ENCODE assay signal across 9 cellular contexts in the genomic region with DNA sequence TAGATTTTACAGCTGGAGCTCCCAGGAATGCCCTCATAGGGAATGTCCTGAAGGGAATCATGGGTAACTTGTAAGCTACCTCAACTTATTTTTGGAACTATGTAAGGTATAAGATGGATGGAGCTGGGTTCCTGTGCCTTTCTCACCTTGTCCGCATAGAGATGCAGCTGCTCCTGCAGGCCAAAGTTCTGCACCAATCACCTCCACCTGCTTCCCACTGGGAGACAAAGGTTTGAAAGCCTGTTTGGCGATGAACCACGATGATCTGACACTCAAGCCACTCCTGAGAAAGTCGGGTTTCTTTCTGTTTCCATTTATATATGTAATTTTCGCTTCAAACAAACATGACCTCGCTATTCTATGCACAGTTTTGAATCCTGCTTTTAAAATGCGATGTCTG. TPM values are rescaled to one million over a fixed set of nuclear protein-coding genes. Genes with fewer than 3 reads are reported as not detected.
DNase-seq lines count a peak whose midpoint lies in the region; ATAC-seq, FAIRE-seq and TF ChIP-seq lines count a peak whose summit lies in the region.
"Had no signal": no experiment of that assay in that cellular context is flagged by ENCODE, and none has a peak within 500 bp of the region (broad histone marks: within the 10 kb centered on the region; RNA-seq: fewer than 3 reads in every experiment).

No MANE protein-coding gene starts in this region.

- H3K27me3 ChIP-seq in OCI-LY3 (ENCODE audit: low read depth, low read length): no peaks in the 10 kb centered on the region
- no peaks in the 10 kb centered on the region for H3K27me3 ChIP-seq in endothelial cell of umbilical vein (ENCODE audit: control insufficient read depth in 2 of 2, insufficient read depth in 2 of 2, low read length in 2 of 2)

- TF ChIP-seq POLR2A in endothelial cell of umbilical vein (IDR thresholded peaks at IDR 0.05; ENCODE audit: low read depth, low read length): no peak

- intact Hi-C loops in endothelial cell of umbilical vein (cut with micrococcal nuclease): no loop called here

- no peaks in the 10 kb centered on the region for H3K9me3 Mint-ChIP-seq in progenitor cell of endocrine pancreas (ENCODE audit: low read depth)

- H3K27ac Mint-ChIP-seq in progenitor cell of endocrine pancreas: peak overlapping the region; percentile 73

- no peak overlapping the region for H3K27ac ChIP-seq in OCI-LY3 (ENCODE audit: low read length)
- no peak overlapping the region for H3K27ac ChIP-seq in endothelial cell of umbilical vein (ENCODE audit: insufficient read depth, low read depth, low read length)

- H3K79me2 ChIP-seq in OCI-LY3 (ENCODE audit: low read length) (no peaks in the 10 kb centered on the region), endothelial cell of umbilical vein (ENCODE audit: control insufficient read depth, insufficient read depth, low read length) (no peaks in the 10 kb centered on the region)

- FAIRE-seq in endothelial cell of umbilical vein (lab: Jason Lieb, UNC): no peak
- FAIRE-seq: islet of Langerhans had no signal

- no TSS peak for BruUV-seq in endothelial cell of umbilical vein (replicated peaks; lab: Mats Ljungman, UMichigan)

- DNase-seq in AG04449 (ENCODE audit: low read depth, low spot score): no peak
- no peak for DNase-seq in endothelial cell of umbilical vein (ENCODE audit: low read depth, low spot score)
- no peak for DNase-seq in progenitor cell of endocrine pancreas (ENCODE audit: low spot score, unreplicated experiment)
- no peak for DNase-seq in NCI-H446 treated with DMSO at 0.1 percent for 48 hours (lab: John Stamatoyannopoulos, UW)

- dilution Hi-C loops in endothelial cell of umbilical vein (cut with MboI; ENCODE audit: extremely low pct_ligation_motif_present, low sequenced_read_pairs): no loop called here

- peaks cover 13% of the 10 kb centered on the region for H3K27me3 Mint-ChIP-seq in progenitor cell of endocrine pancreas

- H3K9me3 ChIP-seq in OCI-LY3 (ENCODE audit: insufficient read depth, low read length) (no peaks in the 10 kb centered on the region), endothelial cell of umbilical vein (replicated peaks; ENCODE audit: control insufficient read depth, insufficient read depth, low read length) (no peaks in the 10 kb centered on the region)

- H3K4me3 ChIP-seq in AG04449 (ENCODE audit: low read depth, low read length): peak overlapping the region; percentile 74
- peak overlapping the region; percentile 79 for H3K4me3 ChIP-seq in OCI-LY3 (ENCODE audit: low read length)
- H3K4me3 ChIP-seq in endothelial cell of umbilical vein (replicated peaks in 1 of 3; ENCODE audit: insufficient read depth in 1 of 3, low read depth in 1 of 3, low read length in 3 of 3): peak overlapping the region; percentile 70 to 79 (median 76)

- POLR2A ChIA-PET in AG04449 (lab: Yijun Ruan, JAX) (interaction anchor here (0.9 kb wide), 1 partner anchor 77 kb away, joined by 3 read pairs; the partner anchor contains the start of gene MTHFD1), endothelial cell of umbilical vein (lab: Charles Lee) (no interaction called here)

- CTCF ChIA-PET in AG04449 (lab: Yijun Ruan, JAX) (interaction anchor here (2.2 to 10.8 kb wide), 2 partner anchors 13 to 121 kb away, joined by 9 to 88 read pairs; no protein-coding TSS in a partner anchor), endothelial cell of umbilical vein (lab: Charles Lee) (interaction anchor here (0.7 to 4.0 kb wide), 4 partner anchors 11 to 121 kb away, joined by 3 to 32 read pairs (median 8); no protein-coding TSS in a partner anchor)

- peak; percentile 6 for ATAC-seq in GM21515 (IDR thresholded peaks at IDR 0.05; ENCODE audit: unreplicated experiment)
- ATAC-seq in HG03135 (IDR thresholded peaks at IDR 0.05; ENCODE audit: unreplicated experiment): no peak
- ATAC-seq in GM19452 (IDR thresholded peaks at IDR 0.05; ENCODE audit: unreplicated experiment): no peak

- H3K4me1 ChIP-seq in OCI-LY3 (ENCODE audit: low read length) (peaks cover 47% of the 10 kb centered on the region), endothelial cell of umbilical vein (ENCODE audit: control insufficient read depth, extremely low read depth, insufficient read depth, low read length) (peaks cover 14% of the 10 kb centered on the region)

- peaks cover 14% of the 10 kb centered on the region for H4K20me1 ChIP-seq in OCI-LY3 (ENCODE audit: insufficient read depth, low read length)
- no peaks in the 10 kb centered on the region for H4K20me1 ChIP-seq in endothelial cell of umbilical vein (replicated peaks; ENCODE audit: control insufficient read depth, extremely low read depth, insufficient read depth, low read length)

- H3K36me3 ChIP-seq in OCI-LY3 (replicated peaks; ENCODE audit: low read depth, low read length) (peaks cover 23% of the 10 kb centered on the region), endothelial cell of umbilical vein (ENCODE audit: control insufficient read depth in 2 of 2, extremely low read depth in 1 of 2, insufficient read depth in 2 of 2, low read length in 2 of 2) (no peaks in the 10 kb centered on the region)

- H3K4me2 ChIP-seq in OCI-LY3 (ENCODE audit: low read length): peak overlapping the region; percentile 94
- peak overlapping the region; percentile 97 for H3K4me2 ChIP-seq in endothelial cell of umbilical vein (ENCODE audit: insufficient read depth, low read length)

- TF ChIP-seq CTCF in AG04449 (IDR thresholded peaks at IDR 0.05; ENCODE audit: insufficient read depth, low read length, missing control alignments): no peak
- no peak for TF ChIP-seq CTCF in OCI-LY3 (IDR thresholded peaks at IDR 0.05; ENCODE audit: low read depth, low read length)
- TF ChIP-seq CTCF in endothelial cell of umbilical vein (IDR thresholded peaks at IDR 0.05; ENCODE audit: extremely low read depth in 1 of 2, insufficient read depth in 1 of 2, low read depth in 1 of 2, low read length in 2 of 2): no peak
- TF ChIP-seq CTCF in progenitor cell of endocrine pancreas (IDR thresholded peaks at IDR 0.05; ENCODE audit: unreplicated experiment): no peak

- no peak overlapping the region for H2AFZ ChIP-seq in OCI-LY3 (ENCODE audit: low read depth, low read length)
- H2AFZ ChIP-seq in endothelial cell of umbilical vein (ENCODE audit: low read depth, low read length): peak overlapping the region; percentile 80

- peaks cover 2% of the 10 kb centered on the region for H3K36me3 Mint-ChIP-seq in progenitor cell of endocrine pancreas (ENCODE audit: insufficient read depth)

- H3K4me3 Mint-ChIP-seq in progenitor cell of endocrine pancreas (ENCODE audit: low read depth): peak overlapping the region; percentile 79

- H3K9me1 ChIP-seq in endothelial cell of umbilical vein (replicated peaks; ENCODE audit: control insufficient read depth, extremely low read depth, insufficient read depth, low read length): no peaks in the 10 kb centered on the region

- H3K9ac ChIP-seq in OCI-LY3 (ENCODE audit: low read length) (peak overlapping the region; percentile 61), endothelial cell of umbilical vein (replicated peaks; ENCODE audit: extremely low read depth, insufficient read depth, low read length) (peak overlapping the region; percentile 51)

- peaks cover 4% of the 10 kb centered on the region for H3K4me1 Mint-ChIP-seq in progenitor cell of endocrine pancreas (ENCODE audit: low read depth)

TF ChIP-seq in endothelial cell of umbilical vein, 7 proteins besides CTCF, POLR2A, EP300 and RAD21:
- no peak for TF ChIP-seq GATA2 (IDR thresholded peaks at IDR 0.05; ENCODE audit: insufficient read depth, insufficient read length, low read depth, low read length)
- TF ChIP-seq FOS (IDR thresholded peaks at IDR 0.05; ENCODE audit: borderline replicate concordance, insufficient read depth, low read length): no peak
- TF ChIP-seq, protein P1, sequence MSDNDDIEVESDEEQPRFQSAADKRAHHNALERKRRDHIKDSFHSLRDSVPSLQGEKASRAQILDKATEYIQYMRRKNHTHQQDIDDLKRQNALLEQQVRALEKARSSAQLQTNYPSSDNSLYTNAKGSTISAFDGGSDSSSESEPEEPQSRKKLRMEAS (IDR thresholded peaks at IDR 0.05; ENCODE audit: insufficient read depth, insufficient read length): no peak

RNA-seq across cellular contexts. Expression of gene AKAP5, which starts 0.6 kb away (rescaled TPM):
- total RNA-seq in endothelial cell of umbilical vein (0.75 and 1.1 TPM in 2 replicates), progenitor cell of endocrine pancreas (1.1 and 1.6 TPM in 2 replicates)
- polyA plus RNA-seq in endothelial cell of umbilical vein: 0.06 and 0.10 TPM in 2 replicates
- polyA plus RNA-seq in endothelial cell of umbilical vein (2011; cell fraction: cytosol; rRNA removed): 0.19 and 0.20 TPM in 2 replicates
- polyA plus RNA-seq in endothelial cell of umbilical vein (2011; cell fraction: nucleus; rRNA removed): 0.18 and 0.34 TPM in 2 replicates
- 0.11 and 0.31 TPM in 2 replicates for polyA plus RNA-seq in endothelial cell of umbilical vein (2012)
- polyA minus RNA-seq in endothelial cell of umbilical vein: 0.15 and 0.19 TPM in 2 replicates
- not detected for polyA minus RNA-seq in endothelial cell of umbilical vein (2011; cell fraction: cytosol; rRNA and poly(A)+ RNA removed)
- 0.34 and 0.53 TPM in 2 replicates for polyA minus RNA-seq in endothelial cell of umbilical vein (2011; cell fraction: nucleus; rRNA and poly(A)+ RNA removed)

RNA-seq across cellular contexts. Expression of gene ZBTB25, which starts 38.9 kb away (rescaled TPM):
- total RNA-seq in endothelial cell of umbilical vein (6.4 and 7.7 TPM in 2 replicates), progenitor cell of endocrine pancreas (11.7 and 11.8 TPM in 2 replicates)
- 3.2 and 3.7 TPM in 2 replicates for polyA plus RNA-seq in endothelial cell of umbilical vein
- 3.4 and 3.5 TPM in 2 replicates for polyA plus RNA-seq in endothelial cell of umbilical vein (2011; cell fraction: cytosol; rRNA removed)
- polyA plus RNA-seq in endothelial cell of umbilical vein (2011; cell fraction: nucleus; rRNA removed): 8.1 and 9.7 TPM in 2 replicates
- 3.2 and 3.3 TPM in 2 replicates for polyA plus RNA-seq in endothelial cell of umbilical vein (2012)
- 8.1 and 9.8 TPM in 2 replicates for polyA minus RNA-seq in endothelial cell of umbilical vein
- 16.3 TPM for polyA minus RNA-seq in endothelial cell of umbilical vein (2011; cell fraction: cytosol; rRNA and poly(A)+ RNA removed)
- polyA minus RNA-seq in endothelial cell of umbilical vein (2011; cell fraction: nucleus; rRNA and poly(A)+ RNA removed): 6.6 and 8.7 TPM in 2 replicates

RNA-seq across cellular contexts. Expression of gene ZBTB1, which starts 39.9 kb away (rescaled TPM):
- total RNA-seq in endothelial cell of umbilical vein: 32.2 and 32.5 TPM in 2 replicates
- polyA plus RNA-seq in endothelial cell of umbilical vein: 9.7 and 12.4 TPM in 2 replicates
- 12.4 and 13.8 TPM in 2 replicates for polyA plus RNA-seq in endothelial cell of umbilical vein (2011; cell fraction: cytosol; rRNA removed)
- polyA plus RNA-seq in endothelial cell of umbilical vein (2011; cell fraction: nucleus; rRNA removed): 25.3 and 31.2 TPM in 2 replicates
- polyA plus RNA-seq in endothelial cell of umbilical vein (2012): 16.9 and 21.7 TPM in 2 replicates
- polyA minus RNA-seq in endothelial cell of umbilical vein: 30.9 and 37.8 TPM in 2 replicates
- polyA minus RNA-seq in endothelial cell of umbilical vein (2011; cell fraction: cytosol; rRNA and poly(A)+ RNA removed): 18.6 TPM
- polyA minus RNA-seq in endothelial cell of umbilical vein (2011; cell fraction: nucleus; rRNA and poly(A)+ RNA removed): 35.3 and 47.6 TPM in 2 replicates
- 43.6 and 44.5 TPM in 2 replicates for total RNA-seq in progenitor cell of endocrine pancreas
